Comparison of ENCODE assay signal across 12 cellular contexts in genomic region chr2:217086038-217086522, GRCh38.
A peak's percentile ranks its signal among the peaks of the same experiment; 100 is the strongest.
DNase-seq lines count a peak whose midpoint lies in the region; ATAC-seq and TF ChIP-seq lines count a peak whose summit lies in the region.
"Had no signal": no experiment of that assay in that cellular context is flagged by ENCODE, and none has a peak within 500 bp of the region (broad histone marks: within the 10 kb centered on the region; RNA-seq: fewer than 3 reads in every experiment).

No MANE protein-coding gene starts in this region.

- H3K4me3 ChIP-seq in SJCRH30: no peak overlapping the region
- H3K4me3 ChIP-seq: right lobe of liver, transverse colon had no signal

- ATAC-seq in natural killer cell treated with Interleukin-12 subunit alpha and Interleukin-12 subunit beta and Interleukin-15 and Interleukin-18, amount 100 ng/mL, for 72 hours: peak; percentile 75 to 78
- ATAC-seq in GM18505 (IDR thresholded peaks at IDR 0.05; ENCODE audit: unreplicated experiment): no peak
- ATAC-seq: right lobe of liver had no signal

- TF ChIP-seq POLR2A in GM18505 (IDR thresholded peaks at IDR 0.05; ENCODE audit: borderline replicate concordance, extremely low read depth, insufficient read depth, insufficient read length): no peak

- H3K9me3 ChIP-seq in SJCRH30 (replicated peaks): no peaks in the 10 kb centered on the region
- H3K9me3 ChIP-seq: right lobe of liver, transverse colon had no signal

- DNase-seq in NCI-H748 (lab: John Stamatoyannopoulos, UW; ENCODE audit: unreplicated experiment) (peak; percentile 20), NCI-H748 treated with DMSO at 0.1 percent for 48 hours (lab: John Stamatoyannopoulos, UW) (no peak), HCEC 1CT (peak; percentile 79), SJCRH30 (peak; percentile 72 to 75), middle frontal gyrus (ENCODE audit: extremely low spot score, low spot score) (no peak)
- peak; percentile 70 for DNase-seq in natural killer cell treated with Interleukin-12 subunit alpha and Interleukin-12 subunit beta and Interleukin-15 and Interleukin-18, amount 100 ng/mL, for 72 hours (ENCODE audit: low spot score)
- no peak for DNase-seq in activated effector memory CD4-positive, alpha-beta T cell treated with Interleukin-2 at 50 U/mL for 16 hours
- DNase-seq: 8988T, right lobe of liver, transverse colon had no signal

- H3K36me3 ChIP-seq in SJCRH30: no peaks in the 10 kb centered on the region
- H3K36me3 ChIP-seq: right lobe of liver, transverse colon had no signal

- H3K27me3 Mint-ChIP-seq in natural killer cell treated with Interleukin-12 subunit alpha and Interleukin-12 subunit beta and Interleukin-15 and Interleukin-18, amount 100 ng/mL, for 72 hours: peaks cover 5 to 10% of the 10 kb centered on the region in 2 donors

- H3K4me1 ChIP-seq in SJCRH30: peaks cover 25% of the 10 kb centered on the region
- H3K4me1 ChIP-seq: right lobe of liver had no signal

- H3K27ac Mint-ChIP-seq in natural killer cell treated with Interleukin-12 subunit alpha and Interleukin-12 subunit beta and Interleukin-15 and Interleukin-18, amount 100 ng/mL, for 72 hours: peak overlapping the region; percentile 81 to 86
- H3K27ac Mint-ChIP-seq: IgD-negative memory B cell had no signal

- H3K4me3 Mint-ChIP-seq in natural killer cell treated with Interleukin-12 subunit alpha and Interleukin-12 subunit beta and Interleukin-15 and Interleukin-18, amount 100 ng/mL, for 72 hours: peak overlapping the region; percentile 75
- H3K4me3 Mint-ChIP-seq: IgD-negative memory B cell had no signal

- H3K27me3 ChIP-seq in SJCRH30: no peaks in the 10 kb centered on the region
- H3K27me3 ChIP-seq: right lobe of liver, transverse colon had no signal

- H3K4me1 Mint-ChIP-seq in natural killer cell treated with Interleukin-12 subunit alpha and Interleukin-12 subunit beta and Interleukin-15 and Interleukin-18, amount 100 ng/mL, for 72 hours (ENCODE audit: low read depth in 2 of 2): peaks cover 45 to 66% of the 10 kb centered on the region in 2 donors

- peaks cover 6% of the 10 kb centered on the region for H3K36me3 Mint-ChIP-seq in natural killer cell treated with Interleukin-12 subunit alpha and Interleukin-12 subunit beta and Interleukin-15 and Interleukin-18, amount 100 ng/mL, for 72 hours
- H3K36me3 Mint-ChIP-seq: IgD-negative memory B cell had no signal

- peak overlapping the region; percentile 26; the same call in 1 of the 2 replicates for H3K27ac ChIP-seq in SJCRH30
- H3K27ac ChIP-seq: right lobe of liver, transverse colon had no signal

- H3K9me3 Mint-ChIP-seq in natural killer cell treated with Interleukin-12 subunit alpha and Interleukin-12 subunit beta and Interleukin-15 and Interleukin-18, amount 100 ng/mL, for 72 hours: no peaks in the 10 kb centered on the region
- H3K9me3 Mint-ChIP-seq: IgD-negative memory B cell had no signal

Comparison
In these comparisons a context has a peak if more than half of its experiments do, and no peak if none do; other contexts are left out.
1. DNase-seq: peak in NCI-H748 (single experiment), HCEC 1CT (single experiment), SJCRH30 (2 of 2) and natural killer cell treated with Interleukin-12 subunit alpha and Interleukin-12 subunit beta and Interleukin-15 and Interleukin-18, amount 100 ng/mL, for 72 hours (single experiment); none in NCI-H748 treated with DMSO at 0.1 percent for 48 hours (single experiment), middle frontal gyrus (single experiment) and activated effector memory CD4-positive, alpha-beta T cell treated with Interleukin-2 at 50 U/mL for 16 hours (single experiment).